8 cellular contexts compared by ENCODE assay signal in genomic region chr22:39522091-39522490, GRCh38. TPM values are rescaled to one million over a fixed set of nuclear protein-coding genes. Genes with fewer than 3 reads are reported as not detected.
DNase-seq lines count a peak whose midpoint lies in the region; FAIRE-seq and TF ChIP-seq lines count a peak whose summit lies in the region.
"Not testable (repeated sequence)": the region's sequence is repeated elsewhere in the genome, so short reads cannot be mapped to it uniquely, and the experiment has no call there.

No MANE protein-coding gene starts in this region.

- H3K36me3 ChIP-seq in BLaER1 (peaks cover 56% of the 10 kb centered on the region), HUES48 (ENCODE audit: control insufficient read depth, insufficient read depth, low read length) (peaks cover 43% of the 10 kb centered on the region), adipocyte (ENCODE audit: control insufficient read depth, insufficient read depth, low read length, severe bottlenecking) (peaks cover 46% of the 10 kb centered on the region), keratinocyte (ENCODE audit: control insufficient read depth in 2 of 2, extremely low read depth in 1 of 2, insufficient read depth in 2 of 2, low read length in 2 of 2) (peaks cover 16 to 34% of the 10 kb centered on the region in 2 experiments), neuron (ENCODE audit: insufficient read depth, low read length) (peaks cover 35% of the 10 kb centered on the region), suprapubic skin (peaks cover 40% of the 10 kb centered on the region)

- H3K27ac ChIP-seq in BLaER1 (peak overlapping the region; percentile 100; the same call in 1 of the 2 replicates), HUES48 (ENCODE audit: low read depth, low read length) (peak overlapping the region; percentile 98), keratinocyte (ENCODE audit: control insufficient read depth, insufficient read depth, low read length) (peak overlapping the region; percentile 97), suprapubic skin (peak overlapping the region; percentile 100)

- dilution Hi-C loops in keratinocyte (cut with MboI; ENCODE audit: extremely low pct_ligation_motif_present, low sequenced_read_pairs): not testable (repeated sequence)

- H3K9me3 Mint-ChIP-seq in T-helper 1 cell treated with Interleukin-12 subunit alpha and Interleukin-12 subunit beta and Interleukin-4 antibody, amounts not matched to agents 30 μg/mL and 1 μg/mL, for 36 hours; endothelial cell (ENCODE audit: unreplicated experiment): not testable (repeated sequence)

- H3K36me3 Mint-ChIP-seq in T-helper 1 cell treated with Interleukin-12 subunit alpha and Interleukin-12 subunit beta and Interleukin-4 antibody, amounts not matched to agents 30 μg/mL and 1 μg/mL, for 36 hours (ENCODE audit: low read depth): peaks cover 54% of the 10 kb centered on the region
- peaks cover 37% of the 10 kb centered on the region for H3K36me3 Mint-ChIP-seq in endothelial cell (ENCODE audit: low read depth, unreplicated experiment)

- WGBS in suprapubic skin: 8% methylated on average over 5 of the region's 5 CpGs

- H3K9ac ChIP-seq in BLaER1 (peak overlapping the region; percentile 100), adipocyte (ENCODE audit: low read length) (peak overlapping the region; percentile 100), keratinocyte (ENCODE audit: control insufficient read depth, extremely low read depth, insufficient read depth, low read length) (peak overlapping the region; percentile 99)
- H3K9ac ChIP-seq in HUES48 (ENCODE audit: low read depth, low read length): not testable (repeated sequence)

- not testable (repeated sequence) for DNase-seq in adipocyte (ENCODE audit: low read depth); endothelial cell (ENCODE audit: low spot score); keratinocyte (ENCODE audit: low read depth, low spot score); suprapubic skin (ENCODE audit: low spot score in 2 of 2)

- not testable (repeated sequence) for TF ChIP-seq EP300 in suprapubic skin (IDR thresholded peaks at IDR 0.05)

- peak overlapping the region; percentile 80 for H3K27ac Mint-ChIP-seq in T-helper 1 cell treated with Interleukin-12 subunit alpha and Interleukin-12 subunit beta and Interleukin-4 antibody, amounts not matched to agents 30 μg/mL and 1 μg/mL, for 36 hours
- peak overlapping the region; percentile 78 for H3K27ac Mint-ChIP-seq in endothelial cell (ENCODE audit: unreplicated experiment)

- H3K4me1 Mint-ChIP-seq in T-helper 1 cell treated with Interleukin-12 subunit alpha and Interleukin-12 subunit beta and Interleukin-4 antibody, amounts not matched to agents 30 μg/mL and 1 μg/mL, for 36 hours (ENCODE audit: low read depth): peaks cover 54% of the 10 kb centered on the region
- H3K4me1 Mint-ChIP-seq in endothelial cell (ENCODE audit: unreplicated experiment): peaks cover 57% of the 10 kb centered on the region

- not testable (repeated sequence) for H3K27me3 ChIP-seq in BLaER1; HUES48 (ENCODE audit: control insufficient read depth, insufficient read depth, low read length); adipocyte (replicated peaks; ENCODE audit: control insufficient read depth, insufficient read depth, low read length); keratinocyte (ENCODE audit: control insufficient read depth, extremely low read depth, insufficient read depth, low read length); neuron (ENCODE audit: insufficient read depth, low read length); suprapubic skin

- not testable (repeated sequence) for H3K27me3 Mint-ChIP-seq in T-helper 1 cell treated with Interleukin-12 subunit alpha and Interleukin-12 subunit beta and Interleukin-4 antibody, amounts not matched to agents 30 μg/mL and 1 μg/mL, for 36 hours (ENCODE audit: low read depth)
- peaks cover 15% of the 10 kb centered on the region for H3K27me3 Mint-ChIP-seq in endothelial cell (ENCODE audit: unreplicated experiment)

- not testable (repeated sequence) for TF ChIP-seq CTCF in endothelial cell (IDR thresholded peaks at IDR 0.05; ENCODE audit: unreplicated experiment); keratinocyte (optimal IDR thresholded peaks at IDR 0.05 in 1 of 3, IDR thresholded peaks at IDR 0.05 in 1 of 3, conservative IDR thresholded peaks at IDR 0.05 in 1 of 3; ENCODE audit: extremely low read depth in 1 of 3, insufficient read depth in 2 of 3, low read length in 3 of 3); suprapubic skin (IDR thresholded peaks at IDR 0.05)

- H3K4me2 ChIP-seq in BLaER1 (peak overlapping the region; percentile 100), keratinocyte (ENCODE audit: control insufficient read depth, extremely low read depth, insufficient read depth, low read depth, low read length) (peak overlapping the region; percentile 96)

- peaks cover 26% of the 10 kb centered on the region for H3K79me2 ChIP-seq in keratinocyte (ENCODE audit: control insufficient read depth, insufficient read depth, low read length)

- peak overlapping the region; percentile 91 for H3K4me3 Mint-ChIP-seq in T-helper 1 cell treated with Interleukin-12 subunit alpha and Interleukin-12 subunit beta and Interleukin-4 antibody, amounts not matched to agents 30 μg/mL and 1 μg/mL, for 36 hours
- H3K4me3 Mint-ChIP-seq in endothelial cell (ENCODE audit: unreplicated experiment): peak overlapping the region; percentile 96

- not testable (repeated sequence) for FAIRE-seq in keratinocyte (lab: Jason Lieb, UNC)

- not testable (repeated sequence) for H3K9me3 ChIP-seq in BLaER1; HUES48 (ENCODE audit: control insufficient read depth, insufficient read depth, low read length); adipocyte (ENCODE audit: control insufficient read depth, low read length); keratinocyte (ENCODE audit: control insufficient read depth, low read depth, low read length); neuron (ENCODE audit: low read length); suprapubic skin

- H3K9me1 ChIP-seq in keratinocyte (ENCODE audit: control insufficient read depth, extremely low read depth, insufficient read depth, low read length): not testable (repeated sequence)

- H3K4me1 ChIP-seq in BLaER1 (peaks cover 73% of the 10 kb centered on the region), HUES48 (ENCODE audit: control insufficient read depth, insufficient read depth, low read length) (peaks cover 12% of the 10 kb centered on the region), adipocyte (ENCODE audit: control insufficient read depth, insufficient read depth, low read length) (peaks cover 37% of the 10 kb centered on the region), keratinocyte (ENCODE audit: control insufficient read depth, extremely low read depth, insufficient read depth, low read length) (peaks cover 21% of the 10 kb centered on the region), neuron (ENCODE audit: insufficient read depth, low read length) (peaks cover 35% of the 10 kb centered on the region), suprapubic skin (peaks cover 56% of the 10 kb centered on the region)

- TF ChIP-seq POLR2A in suprapubic skin (IDR thresholded peaks at IDR 0.05): not testable (repeated sequence)

- H3K4me3 ChIP-seq in BLaER1 (peak overlapping the region; percentile 98), HUES48 (ENCODE audit: low read depth, low read length) (peak overlapping the region; percentile 97), adipocyte (ENCODE audit: low read length) (peak overlapping the region; percentile 95), keratinocyte (ENCODE audit: control insufficient read depth in 2 of 3, extremely low read depth in 1 of 3, insufficient read depth in 2 of 3, low read depth in 1 of 3, low read length in 3 of 3) (peak overlapping the region; percentile 79 to 93 (median 86)), neuron (ENCODE audit: low read length) (peak overlapping the region; percentile 96), suprapubic skin (peak overlapping the region; percentile 86)

- H4K20me1 ChIP-seq in BLaER1 (peaks cover 67% of the 10 kb centered on the region), keratinocyte (ENCODE audit: control insufficient read depth, extremely low read depth, insufficient read depth, low read length) (peaks cover 49% of the 10 kb centered on the region)

- H2AFZ ChIP-seq in keratinocyte (ENCODE audit: control insufficient read depth, low read length); neuron (ENCODE audit: low read depth, low read length): not testable (repeated sequence)

RNA-seq across cellular contexts. Expression of gene ATF4, which starts 1.7 kb away (rescaled TPM):
- total RNA-seq in endothelial cell (ENCODE audit: unreplicated experiment) (312 TPM), suprapubic skin (100 to 1,000 TPM; 234 to 335 (median 284) TPM)
- polyA plus RNA-seq in keratinocyte: 590 to 629 TPM (median 597 TPM) in 3 replicates
- polyA plus RNA-seq in keratinocyte (2011; ENCODE audit: low read depth): 405 TPM
- 667 and 669 TPM in 2 replicates for polyA plus RNA-seq in keratinocyte (2011; cell fraction: cytosol; rRNA removed)
- polyA plus RNA-seq in keratinocyte (2011; cell fraction: nucleus; rRNA removed): 723 and 754 TPM in 2 replicates
- polyA plus RNA-seq in keratinocyte (2012; ENCODE audit: low replicate concordance): 334 and 628 TPM in 2 replicates
- polyA minus RNA-seq in keratinocyte: 96.8 to 185 TPM (median 173 TPM) in 3 replicates
- polyA minus RNA-seq in keratinocyte (2011; cell fraction: cytosol; rRNA and poly(A)+ RNA removed): 150 TPM
- 73.9 and 83.2 TPM in 2 replicates for polyA minus RNA-seq in keratinocyte (2011; cell fraction: nucleus; rRNA and poly(A)+ RNA removed)

RNA-seq across cellular contexts. Expression of gene RPS19BP1, which starts 10.5 kb away (rescaled TPM):
- 57.7 TPM for total RNA-seq in endothelial cell (ENCODE audit: unreplicated experiment)
- 66.1 to 70.7 TPM (median 67.3 TPM) in 3 replicates for polyA plus RNA-seq in keratinocyte
- 91.2 TPM for polyA plus RNA-seq in keratinocyte (2011; ENCODE audit: low read depth)
- polyA plus RNA-seq in keratinocyte (2011; cell fraction: cytosol; rRNA removed): 37.2 and 76.5 TPM in 2 replicates
- 25.9 and 26.1 TPM in 2 replicates for polyA plus RNA-seq in keratinocyte (2011; cell fraction: nucleus; rRNA removed)
- 52.4 and 75.3 TPM in 2 replicates for polyA plus RNA-seq in keratinocyte (2012; ENCODE audit: low replicate concordance)
- polyA minus RNA-seq in keratinocyte: 8.6 to 9.8 TPM (median 8.7 TPM) in 3 replicates
- polyA minus RNA-seq in keratinocyte (2011; cell fraction: cytosol; rRNA and poly(A)+ RNA removed): 36.4 TPM
- 6.0 and 6.7 TPM in 2 replicates for polyA minus RNA-seq in keratinocyte (2011; cell fraction: nucleus; rRNA and poly(A)+ RNA removed)
- total RNA-seq in suprapubic skin: 10 to 100 TPM; 61.2 to 89.5 (median 80.6) TPM

RNA-seq across cellular contexts. Expression of gene MIEF1, which starts 20.0 kb away (rescaled TPM):
- total RNA-seq in endothelial cell (ENCODE audit: unreplicated experiment): 29.2 TPM
- 13.8 to 27.6 TPM (median 18.4 TPM) in 3 replicates for polyA plus RNA-seq in keratinocyte
- 6.3 TPM for polyA plus RNA-seq in keratinocyte (2011; ENCODE audit: low read depth)
- 22.8 and 24.0 TPM in 2 replicates for polyA plus RNA-seq in keratinocyte (2011; cell fraction: cytosol; rRNA removed)
- 23.9 and 24.4 TPM in 2 replicates for polyA plus RNA-seq in keratinocyte (2011; cell fraction: nucleus; rRNA removed)
- 13.7 and 26.1 TPM in 2 replicates for polyA plus RNA-seq in keratinocyte (2012; ENCODE audit: low replicate concordance)
- 22.7 to 51.9 TPM (median 30.8 TPM) in 3 replicates for polyA minus RNA-seq in keratinocyte
- 26.7 TPM for polyA minus RNA-seq in keratinocyte (2011; cell fraction: cytosol; rRNA and poly(A)+ RNA removed)
- polyA minus RNA-seq in keratinocyte (2011; cell fraction: nucleus; rRNA and poly(A)+ RNA removed): 20.7 and 28.1 TPM in 2 replicates
- 10 to 100 TPM; 19.2 to 23.6 (median 23.4) TPM for total RNA-seq in suprapubic skin

RNA-seq across cellular contexts. Expression of gene CACNA1I, which starts 48.5 kb away (rescaled TPM):
- total RNA-seq in endothelial cell (ENCODE audit: unreplicated experiment): 0.10 TPM
- polyA plus RNA-seq in keratinocyte: not detected in 3 replicates
- not detected for polyA plus RNA-seq in keratinocyte (2011; ENCODE audit: low read depth)
- polyA plus RNA-seq in keratinocyte (2011; cell fraction: cytosol; rRNA removed): 0.01 TPM in 1 of 2 replicates, not detected in the other
- polyA plus RNA-seq in keratinocyte (2011; cell fraction: nucleus; rRNA removed): 0.01 TPM in 1 of 2 replicates, not detected in the other
- polyA plus RNA-seq in keratinocyte (2012; ENCODE audit: low replicate concordance): not detected in 2 replicates
- polyA minus RNA-seq in keratinocyte: 0.07 TPM in 1 of 3 replicates, not detected in the others
- not detected for polyA minus RNA-seq in keratinocyte (2011; cell fraction: cytosol; rRNA and poly(A)+ RNA removed)
- not detected in 2 replicates for polyA minus RNA-seq in keratinocyte (2011; cell fraction: nucleus; rRNA and poly(A)+ RNA removed)
- total RNA-seq in suprapubic skin: under 1 TPM in 3 of 4 donors, not detected in 1; 0.08 to 0.80 (median 0.17) TPM
